1 cellular context compared by ENCODE assay signal in genomic region chr2:185246717-185247116, GRCh38.
A peak's percentile ranks its signal among the peaks of the same experiment; 100 is the strongest.
TF ChIP-seq lines count a peak whose summit lies in the region.

No MANE protein-coding gene starts in this region.

TF ChIP-seq in HepG2, 621 proteins besides CTCF, POLR2A, EP300 and RAD21 (continued from another document):
- peak; percentile 55 for TF ChIP-seq MAFF (IDR thresholded peaks at IDR 0.05; ENCODE audit: low read depth, low read length)
